14 cellular contexts compared by ENCODE assay signal in genomic region chr20:43379239-43379917, GRCh38.
DNase-seq lines count a peak whose midpoint lies in the region; ATAC-seq, FAIRE-seq and TF ChIP-seq lines count a peak whose summit lies in the region.
"Had no signal": no experiment of that assay in that cellular context is flagged by ENCODE, and none has a peak within 500 bp of the region (broad histone marks: within the 10 kb centered on the region; RNA-seq: fewer than 3 reads in every experiment).

No MANE protein-coding gene starts in this region.

- H3K4me1 Mint-ChIP-seq in osteocyte (ENCODE audit: unreplicated experiment): no peaks in the 10 kb centered on the region
- H3K4me1 Mint-ChIP-seq: central memory CD8-positive, alpha-beta T cell; immature natural killer cell had no signal

- intact Hi-C loops in PC-3 (cut with micrococcal nuclease) (no loop called here), prostate gland (cut with DNase I) (no loop called here)

- no peak overlapping the region for H3K27ac Mint-ChIP-seq in osteocyte (ENCODE audit: unreplicated experiment)
- H3K27ac Mint-ChIP-seq: immature natural killer cell had no signal

- CTCF ChIA-PET in PC-3 (lab: Charles Lee) (no interaction called here), SK-N-SH (lab: Yijun Ruan, JAX) (interaction anchor here (0.9 to 1.8 kb wide), 2 partner anchors 11 to 30 kb away, joined by 3 to 5 read pairs; no protein-coding TSS in a partner anchor)

- H3K9me2 ChIP-seq in PC-3 (replicated peaks; ENCODE audit: low read length) (no peaks in the 10 kb centered on the region), SK-N-SH (no peaks in the 10 kb centered on the region)

- DNase-seq in EL (peak; percentile 94), PC-3 (peak; percentile 35), epithelial cell of proximal tubule (ENCODE audit: low read depth) (peak; percentile 1), osteocyte (ENCODE audit: extremely low spot score, unreplicated experiment) (peak; percentile 70), anterior cingulate cortex (lab: John Stamatoyannopoulos, UW) (no peak), GM12892 (ENCODE audit: insufficient read length) (no peak), SK-N-SH (no peak), prostate gland (ENCODE audit: low spot score) (no peak)
- DNase-seq: activated CD4-positive, alpha-beta T cell treated with anti-CD3 and anti-CD28 coated beads, Interleukin-2, amount 50 U/mL, for 1 hour; immature natural killer cell; NCI-H2081 treated with DMSO at 0.1 percent for 48 hours; right cardiac atrium had no signal

- H4K20me1 ChIP-seq in PC-3 (ENCODE audit: low read length): no peaks in the 10 kb centered on the region
- no peaks in the 10 kb centered on the region for H4K20me1 ChIP-seq in SK-N-SH (ENCODE audit: insufficient read depth)

- H3K36me3 Mint-ChIP-seq in osteocyte (ENCODE audit: unreplicated experiment): no peaks in the 10 kb centered on the region
- H3K36me3 Mint-ChIP-seq: immature natural killer cell had no signal

- H3K79me2 ChIP-seq in PC-3 (ENCODE audit: low read length): no peaks in the 10 kb centered on the region
- H3K79me2 ChIP-seq in SK-N-SH (ENCODE audit: insufficient read depth): no peaks in the 10 kb centered on the region

- no peak overlapping the region for H3K4me3 ChIP-seq in PC-3 (ENCODE audit: low read length)
- no peak overlapping the region for H3K4me3 ChIP-seq in epithelial cell of proximal tubule (ENCODE audit: low read depth, low read length)
- H3K4me3 ChIP-seq in SK-N-SH (ENCODE audit: low read depth in 2 of 2, low read length in 1 of 2): no peak overlapping the region
- H3K4me3 ChIP-seq in prostate gland: no peak overlapping the region

- no TSS peak for BruUV-seq in PC-3 (replicated peaks; lab: Mats Ljungman, UMichigan)

- H3K9me3 ChIP-seq in PC-3 (ENCODE audit: low read length): no peaks in the 10 kb centered on the region
- no peaks in the 10 kb centered on the region for H3K9me3 ChIP-seq in SK-N-SH
- no peaks in the 10 kb centered on the region for H3K9me3 ChIP-seq in prostate gland

- no peaks in the 10 kb centered on the region for H3K4me1 ChIP-seq in PC-3 (ENCODE audit: insufficient read depth, low read length)
- H3K4me1 ChIP-seq in SK-N-SH (ENCODE audit: control insufficient read depth in 1 of 2, insufficient read depth in 2 of 2, low read depth in 1 of 2, low read length in 1 of 2): no peaks in the 10 kb centered on the region; a peak in 1 of 4 replicates
- H3K4me1 ChIP-seq in prostate gland (replicated peaks): no peaks in the 10 kb centered on the region

- WGBS in SK-N-SH (ENCODE audit: low lambda C conversion rate): 12% methylated on average over 4 of the region's 4 CpGs
- WGBS in prostate gland: 94% methylated on average over 4 of the region's 4 CpGs

- H3K27me3 Mint-ChIP-seq in osteocyte (ENCODE audit: unreplicated experiment): no peaks in the 10 kb centered on the region

- H3K36me3 ChIP-seq in PC-3 (ENCODE audit: low read depth, low read length): no peaks in the 10 kb centered on the region
- no peaks in the 10 kb centered on the region for H3K36me3 ChIP-seq in SK-N-SH (replicated peaks in 1 of 2; ENCODE audit: control insufficient read depth in 1 of 2, insufficient read depth in 2 of 2, low read length in 1 of 2)
- no peaks in the 10 kb centered on the region for H3K36me3 ChIP-seq in prostate gland

- peaks cover 39% of the 10 kb centered on the region for H3K27me3 ChIP-seq in PC-3 (ENCODE audit: low read length)
- no peaks in the 10 kb centered on the region for H3K27me3 ChIP-seq in SK-N-SH (ENCODE audit: insufficient read depth)
- H3K27me3 ChIP-seq in prostate gland (replicated peaks; ENCODE audit: insufficient read depth): peaks cover 2% of the 10 kb centered on the region

- TF ChIP-seq RAD21 in SK-N-SH (IDR thresholded peaks at IDR 0.05; ENCODE audit: low read length): no peak

- no peak for ATAC-seq in PC-3
- ATAC-seq: esophagus mucosa, right cardiac atrium had no signal

- no peak for TF ChIP-seq EP300 in SK-N-SH (IDR thresholded peaks at IDR 0.05; ENCODE audit: borderline replicate concordance in 1 of 2, low read depth in 1 of 2, low read length in 1 of 2)

- H3K4me2 ChIP-seq in PC-3 (ENCODE audit: low read length): no peak overlapping the region
- H3K4me2 ChIP-seq in SK-N-SH: no peak overlapping the region

- H2AFZ ChIP-seq in PC-3 (ENCODE audit: low read length): no peak overlapping the region
- H2AFZ ChIP-seq in SK-N-SH (ENCODE audit: low read depth): no peak overlapping the region

- H3F3A ChIP-seq in PC-3 (ENCODE audit: low read length, unreplicated experiment) (no peaks in the 10 kb centered on the region), SK-N-SH (replicated peaks; ENCODE audit: insufficient read depth) (no peaks in the 10 kb centered on the region)

- no peak overlapping the region for H3K9ac ChIP-seq in PC-3 (ENCODE audit: low read length)
- no peak overlapping the region for H3K9ac ChIP-seq in SK-N-SH

- H3K27ac ChIP-seq in PC-3 (ENCODE audit: low read length) (no peak overlapping the region), SK-N-SH (ENCODE audit: low read depth in 2 of 2, low read length in 1 of 2) (no peak overlapping the region), prostate gland (no peak overlapping the region)

- no peak for TF ChIP-seq POLR2A in GM12892 (IDR thresholded peaks at IDR 0.05; ENCODE audit: low read depth, low read length)
- TF ChIP-seq POLR2A in prostate gland (IDR thresholded peaks at IDR 0.05): no peak

- TF ChIP-seq CTCF in PC-3 (conservative IDR thresholded peaks at IDR 0.05; ENCODE audit: low read depth, low read length) (no peak), epithelial cell of proximal tubule (conservative IDR thresholded peaks at IDR 0.05; ENCODE audit: low read depth, low read length) (no peak), osteocyte (IDR thresholded peaks at IDR 0.05) (no peak), SK-N-SH (IDR thresholded peaks at IDR 0.05) (no peak), prostate gland (IDR thresholded peaks at IDR 0.05) (no peak)

- H3K9me3 Mint-ChIP-seq in osteocyte (ENCODE audit: unreplicated experiment): peaks cover 6% of the 10 kb centered on the region
- H3K9me3 Mint-ChIP-seq: central memory CD8-positive, alpha-beta T cell; immature natural killer cell had no signal

- no peak overlapping the region for H3K4me3 Mint-ChIP-seq in osteocyte (ENCODE audit: unreplicated experiment)
- H3K4me3 Mint-ChIP-seq: central memory CD8-positive, alpha-beta T cell; immature natural killer cell had no signal

- POLR2A ChIA-PET in PC-3 (lab: Charles Lee; ENCODE audit: unreplicated experiment) (no interaction called here), SK-N-SH (lab: Yijun Ruan, JAX) (no interaction called here)

- no peak for FAIRE-seq in GM12892 (lab: Jason Lieb, UNC)

TF ChIP-seq in SK-N-SH, 30 proteins besides CTCF, POLR2A, EP300 and RAD21:
- TF ChIP-seq ZBTB33 (IDR thresholded peaks at IDR 0.05; ENCODE audit: borderline replicate concordance, low read depth) (no peak), FOSL2 (IDR thresholded peaks at IDR 0.05; ENCODE audit: borderline replicate concordance, low read depth) (no peak), GABPA (IDR thresholded peaks at IDR 0.05; ENCODE audit: low read depth) (no peak), RCOR1 (IDR thresholded peaks at IDR 0.05; ENCODE audit: low read length) (no peak), MXI1 (IDR thresholded peaks at IDR 0.05; ENCODE audit: low read depth, low read length) (no peak), CHD2 (IDR thresholded peaks at IDR 0.05; ENCODE audit: low read length, partially characterized antibody) (no peak), USF1 (IDR thresholded peaks at IDR 0.05; ENCODE audit: borderline replicate concordance, low read depth) (no peak), JUND (IDR thresholded peaks at IDR 0.05) (no peak), FOXJ3 (CRISPR knock-in tag; IDR thresholded peaks at IDR 0.05) (no peak), NFIC (IDR thresholded peaks at IDR 0.05; ENCODE audit: borderline replicate concordance) (no peak), POLR2AphosphoS5 (IDR thresholded peaks at IDR 0.05; ENCODE audit: low read depth, low read length) (no peak), ELF1 (IDR thresholded peaks at IDR 0.05) (no peak)

Comparison
In these comparisons a context has a peak if more than half of its experiments do, and no peak if none do; other contexts are left out.
1. DNase-seq: peak in EL (single experiment), PC-3 (single experiment), epithelial cell of proximal tubule (single experiment) and osteocyte (single experiment); none in anterior cingulate cortex (0 of 58), GM12892 (single experiment), SK-N-SH (single experiment) and prostate gland (single experiment).